ENCODE assay signal across 27 cellular contexts in the genomic region with DNA sequence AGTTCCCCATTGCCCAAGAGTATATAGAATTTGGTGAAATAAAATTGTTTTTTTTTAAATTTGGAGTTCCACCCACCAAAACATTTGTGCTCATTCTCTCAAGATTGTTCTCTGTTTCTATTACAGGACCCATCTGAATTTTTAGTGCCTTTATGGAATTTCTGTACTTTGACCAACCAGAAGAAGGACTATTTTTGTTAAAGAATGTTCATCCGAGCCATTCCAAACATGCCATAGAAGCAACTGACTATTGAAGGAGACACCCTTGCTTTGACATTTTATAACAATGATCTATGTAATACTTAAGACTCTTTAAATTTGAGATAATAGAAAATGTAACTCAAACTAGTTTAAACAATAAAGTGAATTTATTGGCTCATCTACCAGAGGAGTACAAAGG.
"Had no signal": no experiment of that assay in that cellular context is flagged by ENCODE, and none has a peak within 500 bp of the region (broad histone marks: within the 10 kb centered on the region; RNA-seq: fewer than 3 reads in every experiment).

No MANE protein-coding gene starts in this region.

- H3K27ac ChIP-seq: SJSA1 had no signal

- H3K9me3 ChIP-seq: SJSA1, SK-N-SH had no signal

- H3K4me3 ChIP-seq: SJSA1 had no signal

- H3K36me3 ChIP-seq: SJSA1 had no signal

- H3K9ac ChIP-seq: SK-N-SH had no signal

- DNase-seq: activated CD4-positive, alpha-beta T cell treated with anti-CD3 and anti-CD28 coated beads, Interleukin-2, amount 10 ng/mL, durations not matched to agents 24 days and 14 days; activated CD4-positive, alpha-beta T cell treated with anti-CD3 and anti-CD28 coated beads, Interleukin-2, amount 50 U/mL, for 4 hours; activated CD8-positive, alpha-beta T cell treated with anti-CD3 and anti-CD28 coated beads for 36 hours; activated effector memory CD4-positive, alpha-beta T cell treated with anti-CD3 and anti-CD28 coated beads, Interleukin-2, amount 50 U/mL, for 16 hours; activated naive CD4-positive, alpha-beta T cell; activated T-cell treated with anti-CD3 and anti-CD28 coated beads, Interleukin-2, amount 50 U/mL, for 1 hour; activated T-cell treated with anti-CD3 and anti-CD28 coated beads, Interleukin-2, amount 50 U/mL, for 72 hours; anterior cingulate cortex; caudate nucleus; Karpas-422; NCI-H1105 treated with DMSO at 0.1 percent for 48 hours; NCI-H1436; NCI-H1694; NCI-H1930; NCI-H2081 treated with DMSO at 0.1 percent for 48 hours; NCI-H226; NCI-H446 treated with DMSO at 0.1 percent for 48 hours; NCI-H524; NCI-H69; NCI-H82; RPMI8226; SHP77 treated with DMSO at 0.1 percent for 48 hours; SK-N-SH had no signal

- H3K4me2 ChIP-seq: SK-N-SH had no signal

- H3K27me3 ChIP-seq: SJSA1 had no signal

- H3K4me1 ChIP-seq: SJSA1 had no signal

- ATAC-seq: activated CD8-positive, alpha-beta T cell treated with anti-CD3 and anti-CD28 coated beads for 36 hours; activated naive CD4-positive, alpha-beta T cell treated with anti-CD3 and anti-CD28 coated beads, Interleukin-2, amount 50 U/mL, for 72 hours; activated T-cell treated with anti-CD3 and anti-CD28 coated beads, Interleukin-2, amount 50 U/mL, for 72 hours; activated T-helper 17 cell treated with anti-CD3 and anti-CD28 coated beads, Interleukin-2, amount 50 U/mL, for 72 hours; Panc1 had no signal
